Comparison of ENCODE assay signal across 2 cellular contexts in the genomic region with DNA sequence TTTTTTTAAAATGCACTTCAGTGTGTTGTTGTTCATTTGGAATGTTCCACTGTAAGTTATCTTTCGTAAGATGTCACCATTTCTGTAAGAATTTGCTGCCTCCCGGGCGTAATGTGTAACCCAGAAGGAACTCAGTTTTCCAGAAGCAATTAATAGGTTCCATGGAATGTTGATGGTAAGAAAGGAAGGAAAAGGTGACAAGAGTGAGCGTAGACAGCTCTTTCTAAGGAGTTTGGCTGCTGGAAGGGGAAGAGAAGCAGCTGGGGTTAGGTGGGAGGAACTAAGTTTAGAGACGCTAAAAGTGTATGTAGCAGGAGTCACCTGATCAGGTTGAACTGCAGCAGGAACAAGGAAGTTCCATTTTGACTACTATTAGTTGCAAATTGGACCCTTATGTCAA.
TF ChIP-seq lines count a peak whose summit lies in the region.

No MANE protein-coding gene starts in this region.

TF ChIP-seq in liver, 16 proteins besides CTCF, POLR2A, EP300 and RAD21 (continued from another document):
- TF ChIP-seq, protein P1, sequence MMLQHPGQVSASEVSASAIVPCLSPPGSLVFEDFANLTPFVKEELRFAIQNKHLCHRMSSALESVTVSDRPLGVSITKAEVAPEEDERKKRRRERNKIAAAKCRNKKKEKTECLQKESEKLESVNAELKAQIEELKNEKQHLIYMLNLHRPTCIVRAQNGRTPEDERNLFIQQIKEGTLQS (IDR thresholded peaks at IDR 0.05): no peak
- TF ChIP-seq, protein P2, sequence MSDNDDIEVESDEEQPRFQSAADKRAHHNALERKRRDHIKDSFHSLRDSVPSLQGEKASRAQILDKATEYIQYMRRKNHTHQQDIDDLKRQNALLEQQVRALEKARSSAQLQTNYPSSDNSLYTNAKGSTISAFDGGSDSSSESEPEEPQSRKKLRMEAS (IDR thresholded peaks at IDR 0.05): no peak

TF ChIP-seq in HepG2, 621 proteins besides CTCF, POLR2A, EP300 and RAD21 (continued from another document):
- TF ChIP-seq, protein P3, sequence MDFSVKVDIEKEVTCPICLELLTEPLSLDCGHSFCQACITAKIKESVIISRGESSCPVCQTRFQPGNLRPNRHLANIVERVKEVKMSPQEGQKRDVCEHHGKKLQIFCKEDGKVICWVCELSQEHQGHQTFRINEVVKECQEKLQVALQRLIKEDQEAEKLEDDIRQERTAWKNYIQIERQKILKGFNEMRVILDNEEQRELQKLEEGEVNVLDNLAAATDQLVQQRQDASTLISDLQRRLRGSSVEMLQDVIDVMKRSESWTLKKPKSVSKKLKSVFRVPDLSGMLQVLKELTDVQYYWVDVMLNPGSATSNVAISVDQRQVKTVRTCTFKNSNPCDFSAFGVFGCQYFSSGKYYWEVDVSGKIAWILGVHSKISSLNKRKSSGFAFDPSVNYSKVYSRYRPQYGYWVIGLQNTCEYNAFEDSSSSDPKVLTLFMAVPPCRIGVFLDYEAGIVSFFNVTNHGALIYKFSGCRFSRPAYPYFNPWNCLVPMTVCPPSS (IDR thresholded peaks at IDR 0.05): no peak
- TF ChIP-seq FOXP1 (IDR thresholded peaks at IDR 0.05): no peak
- TF ChIP-seq FOXP1 (CRISPR knock-in tag; IDR thresholded peaks at IDR 0.05): no peak
- TF ChIP-seq ZNF570 (CRISPR knock-in tag; IDR thresholded peaks at IDR 0.05; ENCODE audit: borderline replicate concordance): no peak
- TF ChIP-seq ZNF546 (CRISPR knock-in tag; conservative IDR thresholded peaks at IDR 0.05): no peak
- TF ChIP-seq, protein P4, sequence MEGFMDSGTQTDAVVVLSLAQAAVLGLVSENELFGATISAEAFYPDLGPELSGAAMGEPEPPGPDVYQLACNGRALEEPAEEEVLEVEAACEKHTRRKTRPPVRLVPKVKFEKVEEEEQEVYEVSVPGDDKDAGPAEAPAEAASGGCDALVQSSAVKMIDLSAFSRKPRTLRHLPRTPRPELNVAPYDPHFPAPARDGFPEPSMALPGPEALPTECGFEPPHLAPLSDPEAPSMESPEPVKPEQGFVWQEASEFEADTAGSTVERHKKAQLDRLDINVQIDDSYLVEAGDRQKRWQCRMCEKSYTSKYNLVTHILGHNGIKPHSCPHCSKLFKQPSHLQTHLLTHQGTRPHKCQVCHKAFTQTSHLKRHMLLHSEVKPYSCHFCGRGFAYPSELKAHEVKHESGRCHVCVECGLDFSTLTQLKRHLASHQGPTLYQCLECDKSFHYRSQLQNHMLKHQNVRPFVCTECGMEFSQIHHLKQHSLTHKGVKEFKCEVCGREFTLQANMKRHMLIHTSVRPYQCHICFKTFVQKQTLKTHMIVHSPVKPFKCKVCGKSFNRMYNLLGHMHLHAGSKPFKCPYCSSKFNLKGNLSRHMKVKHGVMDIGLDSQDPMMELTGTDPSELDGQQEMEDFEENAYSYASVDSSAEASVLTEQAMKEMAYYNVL (CRISPR knock-in tag; IDR thresholded peaks at IDR 0.05; ENCODE audit: borderline replicate concordance): no peak
- TF ChIP-seq ZNF674 (CRISPR knock-in tag; IDR thresholded peaks at IDR 0.05; ENCODE audit: low read depth): no peak
- TF ChIP-seq FOXJ3 (CRISPR knock-in tag; IDR thresholded peaks at IDR 0.05; ENCODE audit: borderline replicate concordance): no peak
- no peak for TF ChIP-seq GATA4 (IDR thresholded peaks at IDR 0.05; ENCODE audit: borderline replicate concordance, low read depth)
- no peak for TF ChIP-seq ZNF44 (CRISPR knock-in tag; IDR thresholded peaks at IDR 0.05)
- TF ChIP-seq MAFF (IDR thresholded peaks at IDR 0.05; ENCODE audit: low read depth, low read length): no peak
- no peak for TF ChIP-seq MTF2 (CRISPR knock-in tag; IDR thresholded peaks at IDR 0.05; ENCODE audit: borderline replicate concordance)
- TF ChIP-seq, protein P5, sequence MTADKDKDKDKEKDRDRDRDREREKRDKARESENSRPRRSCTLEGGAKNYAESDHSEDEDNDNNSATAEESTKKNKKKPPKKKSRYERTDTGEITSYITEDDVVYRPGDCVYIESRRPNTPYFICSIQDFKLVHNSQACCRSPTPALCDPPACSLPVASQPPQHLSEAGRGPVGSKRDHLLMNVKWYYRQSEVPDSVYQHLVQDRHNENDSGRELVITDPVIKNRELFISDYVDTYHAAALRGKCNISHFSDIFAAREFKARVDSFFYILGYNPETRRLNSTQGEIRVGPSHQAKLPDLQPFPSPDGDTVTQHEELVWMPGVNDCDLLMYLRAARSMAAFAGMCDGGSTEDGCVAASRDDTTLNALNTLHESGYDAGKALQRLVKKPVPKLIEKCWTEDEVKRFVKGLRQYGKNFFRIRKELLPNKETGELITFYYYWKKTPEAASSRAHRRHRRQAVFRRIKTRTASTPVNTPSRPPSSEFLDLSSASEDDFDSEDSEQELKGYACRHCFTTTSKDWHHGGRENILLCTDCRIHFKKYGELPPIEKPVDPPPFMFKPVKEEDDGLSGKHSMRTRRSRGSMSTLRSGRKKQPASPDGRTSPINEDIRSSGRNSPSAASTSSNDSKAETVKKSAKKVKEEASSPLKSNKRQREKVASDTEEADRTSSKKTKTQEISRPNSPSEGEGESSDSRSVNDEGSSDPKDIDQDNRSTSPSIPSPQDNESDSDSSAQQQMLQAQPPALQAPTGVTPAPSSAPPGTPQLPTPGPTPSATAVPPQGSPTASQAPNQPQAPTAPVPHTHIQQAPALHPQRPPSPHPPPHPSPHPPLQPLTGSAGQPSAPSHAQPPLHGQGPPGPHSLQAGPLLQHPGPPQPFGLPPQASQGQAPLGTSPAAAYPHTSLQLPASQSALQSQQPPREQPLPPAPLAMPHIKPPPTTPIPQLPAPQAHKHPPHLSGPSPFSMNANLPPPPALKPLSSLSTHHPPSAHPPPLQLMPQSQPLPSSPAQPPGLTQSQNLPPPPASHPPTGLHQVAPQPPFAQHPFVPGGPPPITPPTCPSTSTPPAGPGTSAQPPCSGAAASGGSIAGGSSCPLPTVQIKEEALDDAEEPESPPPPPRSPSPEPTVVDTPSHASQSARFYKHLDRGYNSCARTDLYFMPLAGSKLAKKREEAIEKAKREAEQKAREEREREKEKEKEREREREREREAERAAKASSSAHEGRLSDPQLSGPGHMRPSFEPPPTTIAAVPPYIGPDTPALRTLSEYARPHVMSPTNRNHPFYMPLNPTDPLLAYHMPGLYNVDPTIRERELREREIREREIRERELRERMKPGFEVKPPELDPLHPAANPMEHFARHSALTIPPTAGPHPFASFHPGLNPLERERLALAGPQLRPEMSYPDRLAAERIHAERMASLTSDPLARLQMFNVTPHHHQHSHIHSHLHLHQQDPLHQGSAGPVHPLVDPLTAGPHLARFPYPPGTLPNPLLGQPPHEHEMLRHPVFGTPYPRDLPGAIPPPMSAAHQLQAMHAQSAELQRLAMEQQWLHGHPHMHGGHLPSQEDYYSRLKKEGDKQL (CRISPR knock-in tag; IDR thresholded peaks at IDR 0.05; ENCODE audit: low read depth): no peak
- TF ChIP-seq AKAP8 (CRISPR knock-in tag; IDR thresholded peaks at IDR 0.05): no peak
- TF ChIP-seq, protein P6, sequence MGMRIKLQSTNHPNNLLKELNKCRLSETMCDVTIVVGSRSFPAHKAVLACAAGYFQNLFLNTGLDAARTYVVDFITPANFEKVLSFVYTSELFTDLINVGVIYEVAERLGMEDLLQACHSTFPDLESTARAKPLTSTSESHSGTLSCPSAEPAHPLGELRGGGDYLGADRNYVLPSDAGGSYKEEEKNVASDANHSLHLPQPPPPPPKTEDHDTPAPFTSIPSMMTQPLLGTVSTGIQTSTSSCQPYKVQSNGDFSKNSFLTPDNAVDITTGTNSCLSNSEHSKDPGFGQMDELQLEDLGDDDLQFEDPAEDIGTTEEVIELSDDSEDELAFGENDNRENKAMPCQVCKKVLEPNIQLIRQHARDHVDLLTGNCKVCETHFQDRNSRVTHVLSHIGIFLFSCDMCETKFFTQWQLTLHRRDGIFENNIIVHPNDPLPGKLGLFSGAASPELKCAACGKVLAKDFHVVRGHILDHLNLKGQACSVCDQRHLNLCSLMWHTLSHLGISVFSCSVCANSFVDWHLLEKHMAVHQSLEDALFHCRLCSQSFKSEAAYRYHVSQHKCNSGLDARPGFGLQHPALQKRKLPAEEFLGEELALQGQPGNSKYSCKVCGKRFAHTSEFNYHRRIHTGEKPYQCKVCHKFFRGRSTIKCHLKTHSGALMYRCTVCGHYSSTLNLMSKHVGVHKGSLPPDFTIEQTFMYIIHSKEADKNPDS (CRISPR knock-in tag; IDR thresholded peaks at IDR 0.05): no peak
- TF ChIP-seq, protein P7, sequence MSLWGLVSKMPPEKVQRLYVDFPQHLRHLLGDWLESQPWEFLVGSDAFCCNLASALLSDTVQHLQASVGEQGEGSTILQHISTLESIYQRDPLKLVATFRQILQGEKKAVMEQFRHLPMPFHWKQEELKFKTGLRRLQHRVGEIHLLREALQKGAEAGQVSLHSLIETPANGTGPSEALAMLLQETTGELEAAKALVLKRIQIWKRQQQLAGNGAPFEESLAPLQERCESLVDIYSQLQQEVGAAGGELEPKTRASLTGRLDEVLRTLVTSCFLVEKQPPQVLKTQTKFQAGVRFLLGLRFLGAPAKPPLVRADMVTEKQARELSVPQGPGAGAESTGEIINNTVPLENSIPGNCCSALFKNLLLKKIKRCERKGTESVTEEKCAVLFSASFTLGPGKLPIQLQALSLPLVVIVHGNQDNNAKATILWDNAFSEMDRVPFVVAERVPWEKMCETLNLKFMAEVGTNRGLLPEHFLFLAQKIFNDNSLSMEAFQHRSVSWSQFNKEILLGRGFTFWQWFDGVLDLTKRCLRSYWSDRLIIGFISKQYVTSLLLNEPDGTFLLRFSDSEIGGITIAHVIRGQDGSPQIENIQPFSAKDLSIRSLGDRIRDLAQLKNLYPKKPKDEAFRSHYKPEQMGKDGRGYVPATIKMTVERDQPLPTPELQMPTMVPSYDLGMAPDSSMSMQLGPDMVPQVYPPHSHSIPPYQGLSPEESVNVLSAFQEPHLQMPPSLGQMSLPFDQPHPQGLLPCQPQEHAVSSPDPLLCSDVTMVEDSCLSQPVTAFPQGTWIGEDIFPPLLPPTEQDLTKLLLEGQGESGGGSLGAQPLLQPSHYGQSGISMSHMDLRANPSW (CRISPR knock-in tag; IDR thresholded peaks at IDR 0.05; ENCODE audit: borderline replicate concordance): no peak
- TF ChIP-seq MYC (CRISPR knock-in tag; IDR thresholded peaks at IDR 0.05; ENCODE audit: borderline replicate concordance): no peak
- TF ChIP-seq ISL2 (CRISPR knock-in tag; IDR thresholded peaks at IDR 0.05): no peak
- TF ChIP-seq KLF6 (CRISPR knock-in tag; IDR thresholded peaks at IDR 0.05): no peak
